Comparison of ENCODE assay signal across 10 cellular contexts in genomic region chr7:112283382-112283910, GRCh38.
DNase-seq lines count a peak whose midpoint lies in the region; ATAC-seq lines count a peak whose summit lies in the region.
"Had no signal": no experiment of that assay in that cellular context is flagged by ENCODE, and none has a peak within 500 bp of the region (broad histone marks: within the 10 kb centered on the region; RNA-seq: fewer than 3 reads in every experiment).

No MANE protein-coding gene starts in this region.

- ATAC-seq in GM19324 (IDR thresholded peaks at IDR 0.05; ENCODE audit: low FRiP score, unreplicated experiment) (peak; percentile 64), HG02588 (IDR thresholded peaks at IDR 0.05; ENCODE audit: unreplicated experiment) (peak; percentile 46), HG03342 (IDR thresholded peaks at IDR 0.05; ENCODE audit: unreplicated experiment) (peak; percentile 66)
- ATAC-seq: GM23338 had no signal

- DNase-seq in NK-92 (lab: John Stamatoyannopoulos, UW; ENCODE audit: unreplicated experiment), result no peak
- DNase-seq in NCI-H2029 (lab: John Stamatoyannopoulos, UW), result no peak
- DNase-seq in activated effector memory CD4-positive, alpha-beta T cell treated with anti-CD3 and anti-CD28 coated beads, Interleukin-2, amount 50 U/mL, for 16 hours, result no peak
- DNase-seq in pons (ENCODE audit: low spot score), result no peak
- DNase-seq: NCI-H69, SHP77 treated with DMSO at 0.1 percent for 48 hours had no signal
